In the genomic region with DNA sequence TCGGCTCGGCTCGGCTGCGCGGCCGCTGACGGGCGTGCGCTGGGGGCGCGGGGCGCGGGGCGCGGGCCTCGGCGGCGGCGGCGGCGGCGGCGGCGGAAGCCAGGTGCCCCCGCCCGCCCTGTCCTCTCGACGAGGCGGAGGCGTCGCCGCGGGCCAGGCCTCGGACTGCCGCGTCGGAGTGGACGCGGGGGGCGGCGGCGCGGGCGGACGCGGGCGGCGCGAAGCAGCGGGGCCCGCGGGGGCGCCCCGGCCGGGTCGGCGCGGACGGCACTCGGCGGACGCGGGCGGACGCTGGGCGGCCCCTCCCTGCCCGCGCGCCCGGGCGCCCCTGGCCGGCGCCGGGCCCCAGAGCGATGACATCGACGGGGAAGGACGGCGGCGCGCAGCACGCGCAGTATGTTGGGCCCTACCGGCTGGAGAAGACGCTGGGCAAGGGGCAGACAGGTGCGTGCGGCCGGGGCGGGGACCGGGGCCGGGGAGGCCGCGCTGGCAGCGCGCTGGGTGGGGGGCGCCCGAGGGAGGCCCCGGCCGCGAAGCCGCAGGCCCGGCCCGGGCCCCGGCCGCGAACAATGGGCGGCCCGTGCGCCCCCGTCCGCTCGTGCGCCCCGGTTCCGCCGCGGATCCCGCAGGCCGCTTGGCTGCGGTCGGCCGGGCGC, we compare ENCODE assay signal across 1 cellular context.
A peak's percentile ranks its signal among the peaks of the same experiment; 100 is the strongest.
TF ChIP-seq lines count a peak whose summit lies in the region.

A gene (plus strand): TSS at position 3 of the 656 bp plus-strand sequence. CDS start 351 bp downstream, at position 354.

TF ChIP-seq in K562, 482 proteins besides CTCF, POLR2A, EP300 and RAD21 (continued from another document):
- TF ChIP-seq, protein P1, sequence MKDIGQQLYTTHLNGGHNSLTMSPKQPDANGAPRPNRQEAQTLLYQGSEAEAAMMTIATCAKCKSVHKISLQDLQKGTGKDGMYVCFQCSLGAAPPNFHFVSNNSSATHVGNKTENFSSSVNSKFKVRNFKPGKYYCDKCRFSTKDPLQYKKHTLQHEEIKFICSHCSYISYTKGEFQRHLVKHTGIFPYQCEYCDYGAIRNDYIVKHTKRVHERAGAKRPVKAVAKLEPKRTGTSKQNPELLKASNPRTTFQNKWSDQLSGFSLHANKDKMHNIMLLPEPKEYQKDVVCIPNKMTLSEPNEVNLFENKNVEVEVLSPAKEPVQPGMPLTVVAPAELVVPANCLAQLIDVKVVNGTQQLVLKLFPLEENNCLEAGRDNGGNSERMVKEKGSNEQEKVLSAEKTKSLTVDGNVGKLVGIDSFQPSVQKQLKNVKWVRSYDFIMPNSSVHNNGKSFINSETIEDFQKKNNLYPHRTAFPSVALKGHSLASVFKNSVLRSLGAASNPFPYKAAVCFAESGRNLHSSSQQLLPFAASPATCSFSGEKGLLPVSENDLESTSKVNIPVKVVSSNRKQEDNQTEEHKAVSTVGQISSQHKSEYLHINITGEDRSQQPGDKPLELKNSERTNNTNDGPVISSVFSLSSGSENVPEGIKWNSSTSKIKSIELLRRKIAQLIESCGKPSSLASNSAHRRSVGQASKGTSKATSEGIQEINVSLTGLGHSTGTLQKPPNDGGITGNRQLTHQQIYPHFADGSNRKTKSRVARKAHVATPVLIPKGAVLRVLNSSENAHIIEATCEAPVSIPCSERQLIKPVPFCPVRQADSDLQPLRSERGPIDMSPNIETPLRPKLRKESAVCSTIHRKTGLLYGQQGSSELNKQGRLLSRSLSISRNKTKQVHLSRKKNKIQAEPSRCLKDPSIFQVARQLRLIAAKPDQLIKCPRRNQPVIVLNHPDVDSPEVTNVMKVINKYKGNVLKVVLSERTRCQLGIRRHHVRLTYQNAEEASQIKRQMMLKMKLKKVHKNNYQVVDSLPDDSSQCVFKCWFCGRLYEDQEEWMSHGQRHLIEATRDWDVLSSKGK (CRISPR knock-in tag; IDR thresholded peaks at IDR 0.05): no peak
- no peak for TF ChIP-seq CBFB (CRISPR knock-in tag; IDR thresholded peaks at IDR 0.05)
- TF ChIP-seq, protein P2, sequence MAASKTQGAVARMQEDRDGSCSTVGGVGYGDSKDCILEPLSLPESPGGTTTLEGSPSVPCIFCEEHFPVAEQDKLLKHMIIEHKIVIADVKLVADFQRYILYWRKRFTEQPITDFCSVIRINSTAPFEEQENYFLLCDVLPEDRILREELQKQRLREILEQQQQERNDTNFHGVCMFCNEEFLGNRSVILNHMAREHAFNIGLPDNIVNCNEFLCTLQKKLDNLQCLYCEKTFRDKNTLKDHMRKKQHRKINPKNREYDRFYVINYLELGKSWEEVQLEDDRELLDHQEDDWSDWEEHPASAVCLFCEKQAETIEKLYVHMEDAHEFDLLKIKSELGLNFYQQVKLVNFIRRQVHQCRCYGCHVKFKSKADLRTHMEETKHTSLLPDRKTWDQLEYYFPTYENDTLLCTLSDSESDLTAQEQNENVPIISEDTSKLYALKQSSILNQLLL (CRISPR knock-in tag; IDR thresholded peaks at IDR 0.05; ENCODE audit: borderline replicate concordance): no peak
- TF ChIP-seq, protein P3, sequence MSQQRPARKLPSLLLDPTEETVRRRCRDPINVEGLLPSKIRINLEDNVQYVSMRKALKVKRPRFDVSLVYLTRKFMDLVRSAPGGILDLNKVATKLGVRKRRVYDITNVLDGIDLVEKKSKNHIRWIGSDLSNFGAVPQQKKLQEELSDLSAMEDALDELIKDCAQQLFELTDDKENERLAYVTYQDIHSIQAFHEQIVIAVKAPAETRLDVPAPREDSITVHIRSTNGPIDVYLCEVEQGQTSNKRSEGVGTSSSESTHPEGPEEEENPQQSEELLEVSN (IDR thresholded peaks at IDR 0.05; ENCODE audit: borderline replicate concordance in 1 of 2, extremely low read depth in 1 of 2, insufficient read depth in 1 of 2, insufficient read length in 1 of 2, low read depth in 1 of 2, low read length in 1 of 2, poor library complexity in 1 of 2, severe bottlenecking in 1 of 2): peak in 1 of 2 experiments; percentile 62
- no peak for TF ChIP-seq SMAD3 (CRISPR knock-in tag; conservative IDR thresholded peaks at IDR 0.05)
- TF ChIP-seq ZNF134 (CRISPR knock-in tag; conservative IDR thresholded peaks at IDR 0.05): no peak
TF ChIP-seq in K562: peak in this region for 1.
